ENCODE assay signal across 8 cellular contexts in genomic region chr16:88810868-88811599, GRCh38. TPM values are rescaled to one million over a fixed set of nuclear protein-coding genes. Genes with fewer than 3 reads are reported as not detected.
DNase-seq lines count a peak whose midpoint lies in the region; ATAC-seq and TF ChIP-seq lines count a peak whose summit lies in the region.

No MANE protein-coding gene starts in this region.

- DNase-seq in COLO829 (ENCODE audit: low spot score) (peak; percentile 40), NOMO-1 (lab: John Stamatoyannopoulos, UW; ENCODE audit: unreplicated experiment in 2 of 2) (peak; percentile 49 to 71), fibroblast of mammary gland (ENCODE audit: low read depth) (peak; percentile 74), natural killer cell (no peak), suprapubic skin (ENCODE audit: low spot score in 2 of 2) (peak in 1 of 2 donors; percentile 87)
- DNase-seq in activated T-helper 9 cell treated with anti-CD3 and anti-CD28 coated beads, Interleukin-2, amount 50 U/mL, for 16 hours (ENCODE audit: low read depth): peak; percentile 57

- peak overlapping the region; percentile 82 to 96 for H3K27ac Mint-ChIP-seq in natural killer cell

- no peak for TF ChIP-seq CTCF in fibroblast of mammary gland (conservative IDR thresholded peaks at IDR 0.05; ENCODE audit: control insufficient read depth, insufficient read depth, low read depth, low read length)
- TF ChIP-seq CTCF in natural killer cell (IDR thresholded peaks at IDR 0.05): no peak
- no peak for TF ChIP-seq CTCF in suprapubic skin (IDR thresholded peaks at IDR 0.05)

- ATAC-seq in GM19372 (IDR thresholded peaks at IDR 0.05; ENCODE audit: low read depth, unreplicated experiment): peak; percentile 39
- peak; percentile 37 for ATAC-seq in HG03442 (IDR thresholded peaks at IDR 0.05; ENCODE audit: unreplicated experiment)
- ATAC-seq in natural killer cell: peak; percentile 61 to 72 (median 69)

- no peaks in the 10 kb centered on the region for H3K9me3 ChIP-seq in suprapubic skin

- peak overlapping the region; percentile 98 for H3K27ac ChIP-seq in suprapubic skin

- H3K9me3 Mint-ChIP-seq in natural killer cell: no peaks in the 10 kb centered on the region

- TF ChIP-seq EP300 in suprapubic skin (IDR thresholded peaks at IDR 0.05): no peak

- peak overlapping the region; percentile 92 for H3K4me3 Mint-ChIP-seq in natural killer cell

- H3K27me3 Mint-ChIP-seq in natural killer cell (ENCODE audit: low read depth in 2 of 2): no peaks in the 10 kb centered on the region

- H3K36me3 Mint-ChIP-seq in natural killer cell: no peaks in the 10 kb centered on the region

- 0% methylated on average over 10 of the region's 45 CpGs for WGBS in suprapubic skin

- H3K4me3 ChIP-seq in fibroblast of mammary gland (ENCODE audit: control insufficient read depth, low read depth, low read length): peak overlapping the region; percentile 59
- peak overlapping the region; percentile 74 for H3K4me3 ChIP-seq in suprapubic skin

- peaks cover 18% of the 10 kb centered on the region for H3K36me3 ChIP-seq in suprapubic skin

- peaks cover 40% of the 10 kb centered on the region for H3K4me1 ChIP-seq in suprapubic skin

- peak; percentile 67 to 68 for TF ChIP-seq POLR2A in suprapubic skin (IDR thresholded peaks at IDR 0.05)

- intact Hi-C loops in natural killer cell (cut with micrococcal nuclease): no loop called here

- H3K4me1 Mint-ChIP-seq in natural killer cell: peaks cover 7 to 24% of the 10 kb centered on the region in 2 donors

- H3K27me3 ChIP-seq in suprapubic skin: no peaks in the 10 kb centered on the region

RNA-seq across cellular contexts. Expression of gene APRT, which starts 0.7 kb away (rescaled TPM):
- 100 to 1,000 TPM; 118 to 123 (median 120) TPM for total RNA-seq in natural killer cell
- total RNA-seq in suprapubic skin: 100 to 1,000 TPM; 122 to 382 (median 250) TPM

RNA-seq across cellular contexts. Expression of gene CDT1, which starts 7.4 kb away (rescaled TPM):
- total RNA-seq in natural killer cell (1 to 10 TPM; 2.2 to 3.8 (median 2.6) TPM), suprapubic skin (10 to 100 TPM in 2 of 4 donors, 1 to 10 TPM in 2; 4.7 to 25.7 (median 10.7) TPM)

RNA-seq across cellular contexts. Expression of gene PIEZO1, which starts 26.0 kb away (rescaled TPM):
- total RNA-seq in natural killer cell: 100 to 1,000 TPM; 172 to 197 (median 183) TPM
- total RNA-seq in suprapubic skin: 100 to 1,000 TPM; 185 to 269 (median 224) TPM

RNA-seq across cellular contexts. Expression of gene GALNS, which starts 45.7 kb away (rescaled TPM):
- total RNA-seq in natural killer cell (10 to 100 TPM; 58.1 to 75.8 (median 65.7) TPM), suprapubic skin (100 to 1,000 TPM in 1 of 4 donors, 10 to 100 TPM in 3; 31.1 to 134 (median 43.3) TPM)

RNA-seq across cellular contexts. Expression of gene TRAPPC2L, which starts 45.9 kb away (rescaled TPM):
- 10 to 100 TPM; 31.9 to 39.0 (median 36.2) TPM for total RNA-seq in natural killer cell
- 10 to 100 TPM; 31.9 to 49.2 (median 36.3) TPM for total RNA-seq in suprapubic skin
